Comparison of ENCODE assay signal across 8 cellular contexts in genomic region chr1:84997667-84998600, GRCh38. TPM values are rescaled to one million over a fixed set of nuclear protein-coding genes. Genes with fewer than 3 reads are reported as not detected.
A peak's percentile ranks its signal among the peaks of the same experiment; 100 is the strongest.
DNase-seq lines count a peak whose midpoint lies in the region; ATAC-seq and TF ChIP-seq lines count a peak whose summit lies in the region.

No MANE protein-coding gene starts in this region.

- TF ChIP-seq CTCF in CD14-positive monocyte (IDR thresholded peaks at IDR 0.05), result no peak
- no peak for TF ChIP-seq CTCF in HCT116 (IDR thresholded peaks at IDR 0.05 in 2 of 3, conservative IDR thresholded peaks at IDR 0.05 in 1 of 3; ENCODE audit: borderline replicate concordance in 1 of 3, insufficient read depth in 1 of 3, low read depth in 2 of 3, low read length in 2 of 3)
- TF ChIP-seq CTCF in activated B cell treated with CpG ODN at 0.5 μM for 24 hours (IDR thresholded peaks at IDR 0.05), result no peak
- no peak for TF ChIP-seq CTCF in fibroblast of mammary gland (conservative IDR thresholded peaks at IDR 0.05; ENCODE audit: control insufficient read depth, insufficient read depth, low read depth, low read length)

- H3K9me3 ChIP-seq in HCT116 (ENCODE audit: control insufficient read depth in 1 of 2, insufficient read depth in 1 of 2, low read depth in 1 of 2, low read length in 2 of 2), result no peaks in the 10 kb centered on the region
- H3K9me3 ChIP-seq in neuron (ENCODE audit: low read length), result no peaks in the 10 kb centered on the region

- H3K4me3 Mint-ChIP-seq in CD14-positive monocyte, result peak overlapping the region; percentile 83 to 98
- peak overlapping the region; percentile 85 for H3K4me3 Mint-ChIP-seq in activated B cell treated with CpG ODN at 0.5 μM for 24 hours

- peak overlapping the region; percentile 27; the same call in 1 of the 2 replicates for H3K27ac ChIP-seq in HCT116 (ENCODE audit: low read depth, low read length)

- H3K9me2 ChIP-seq in HCT116 (ENCODE audit: insufficient read depth), result no peaks in the 10 kb centered on the region

- RAD21 ChIA-PET in HCT116 (lab: Charles Lee; ENCODE audit: low non-redundant PET in 1 of 2, low total read pairs in 2 of 2, uncharacterized antibody in 2 of 2, unreplicated experiment in 2 of 2), result no interaction called here

- ATAC-seq in HCT116, result no peak
- ATAC-seq in activated B cell treated with CpG ODN at 0.5 μM for 24 hours (ENCODE audit: low read depth), result no peak
- ATAC-seq in GM19035 (IDR thresholded peaks at IDR 0.05; ENCODE audit: unreplicated experiment), result no peak
- ATAC-seq in HG02610 (IDR thresholded peaks at IDR 0.05; ENCODE audit: unreplicated experiment), result no peak

- H3K27me3 ChIP-seq in HCT116 (ENCODE audit: insufficient read depth, low read length), result no peaks in the 10 kb centered on the region
- peaks cover 64% of the 10 kb centered on the region for H3K27me3 ChIP-seq in neuron (ENCODE audit: insufficient read depth, low read length)

- H3K9me3 Mint-ChIP-seq in CD14-positive monocyte (peaks cover 0 to 8% (median 0%) of the 10 kb centered on the region in 7 donors), activated B cell treated with CpG ODN at 0.5 μM for 24 hours (no peaks in the 10 kb centered on the region)

- H3K36me3 Mint-ChIP-seq in CD14-positive monocyte (peaks cover 4% of the 10 kb centered on the region in 2 donors), activated B cell treated with CpG ODN at 0.5 μM for 24 hours (ENCODE audit: low read depth) (peaks cover 19% of the 10 kb centered on the region)

- peak overlapping the region; percentile 55; the same call in 1 of the 2 replicates for H3K9ac ChIP-seq in HCT116 (ENCODE audit: low read length)

- POLR2A ChIA-PET in HCT116 (lab: Charles Lee) (no interaction called here), activated B cell treated with CpG ODN at 0.5 μM for 24 hours (lab: Charles Lee) (interaction anchor here (0.6 to 1.5 kb wide), 6 partner anchors 29 to 1707 kb away, joined by 3 to 12 read pairs (median 3); partner anchors contain the start of genes C1orf52 and SH3GLB1)

- no peak overlapping the region for H3K27ac Mint-ChIP-seq in CD14-positive monocyte
- peak overlapping the region; percentile 70 for H3K27ac Mint-ChIP-seq in activated B cell treated with CpG ODN at 0.5 μM for 24 hours

- peak overlapping the region; percentile 84 for H3K4me2 ChIP-seq in HCT116 (ENCODE audit: low read length)

- no peak for DNase-seq in CD14-positive monocyte (ENCODE audit: low spot score)
- DNase-seq in HCT116 (ENCODE audit: low read depth, low spot score), result no peak
- no peak for DNase-seq in activated B cell treated with CpG ODN at 0.5 μM for 24 hours
- peak; percentile 16 for DNase-seq in fibroblast of mammary gland (ENCODE audit: low read depth)
- no peak for DNase-seq in foreskin melanocyte

- H3K36me3 ChIP-seq in HCT116 (ENCODE audit: control insufficient read depth in 1 of 2, insufficient read depth in 2 of 2, low read length in 2 of 2) (no peaks in the 10 kb centered on the region), neuron (ENCODE audit: insufficient read depth, low read length) (no peaks in the 10 kb centered on the region)

- H3K4me1 ChIP-seq in HCT116 (ENCODE audit: control insufficient read depth in 1 of 2, insufficient read depth in 2 of 2, low read length in 2 of 2) (peaks cover 3 to 23% of the 10 kb centered on the region in 2 experiments; a peak in 2 of 4 replicates), neuron (ENCODE audit: insufficient read depth, low read length) (peaks cover 18% of the 10 kb centered on the region)

- no peak for TF ChIP-seq RAD21 in HCT116 (IDR thresholded peaks at IDR 0.05; ENCODE audit: low read depth)

- TF ChIP-seq POLR2A in HCT116 (IDR thresholded peaks at IDR 0.05; ENCODE audit: borderline replicate concordance, extremely low read depth, insufficient read depth, insufficient read length), result no peak

- H3K4me3 ChIP-seq in HCT116 (replicated peaks in 1 of 2; ENCODE audit: low read depth in 1 of 2, low read length in 2 of 2) (peak overlapping the region; percentile 56 to 60), fibroblast of mammary gland (ENCODE audit: control insufficient read depth, low read depth, low read length) (peak overlapping the region; percentile 62), neuron (ENCODE audit: low read length) (peak overlapping the region; percentile 45)

- no peak overlapping the region for H2AFZ ChIP-seq in HCT116 (ENCODE audit: low read depth, low read length, poor library complexity, severe bottlenecking)
- peak overlapping the region; percentile 38 for H2AFZ ChIP-seq in neuron (ENCODE audit: low read depth, low read length)

- H3K4me1 Mint-ChIP-seq in CD14-positive monocyte (peaks cover 38% of the 10 kb centered on the region), activated B cell treated with CpG ODN at 0.5 μM for 24 hours (peaks cover 55% of the 10 kb centered on the region)

- CTCF ChIA-PET in HCT116 (lab: Charles Lee) (no interaction called here), activated B cell treated with CpG ODN at 0.5 μM for 24 hours (lab: Charles Lee) (interaction anchor here (1.0 to 1.3 kb wide), 3 partner anchors 29 to 62 kb away, joined by 3 to 10 read pairs (median 9); no protein-coding TSS in a partner anchor)

- peaks cover 30 to 49% (median 44%) of the 10 kb centered on the region in 3 donors for H3K27me3 Mint-ChIP-seq in CD14-positive monocyte (ENCODE audit: low read depth in 3 of 3)
- peaks cover 6% of the 10 kb centered on the region for H3K27me3 Mint-ChIP-seq in activated B cell treated with CpG ODN at 0.5 μM for 24 hours

- no TSS peak for BruUV-seq in HCT116 (replicated peaks; lab: Mats Ljungman, UMichigan)

- intact Hi-C loops in CD14-positive monocyte (cut with micrococcal nuclease), result no loop called here
- intact Hi-C loops in HCT116 (cut with micrococcal nuclease), result no loop called here
- intact Hi-C loops in activated B cell treated with CpG ODN at 0.5 μM for 24 hours (cut with micrococcal nuclease), result loop anchor here (1.0 to 10.0 kb wide), 10 partner anchors 10 to 1619 kb away; partner anchors contain the start of genes BCL10, C1orf52, GNG5 and SPATA1

- no peaks in the 10 kb centered on the region for H4K20me1 ChIP-seq in HCT116 (ENCODE audit: insufficient read depth)

- H3K79me2 ChIP-seq in HCT116 (ENCODE audit: insufficient read depth, low read length), result no peaks in the 10 kb centered on the region

TF ChIP-seq in HCT116, 20 proteins besides CTCF, POLR2A, EP300 and RAD21 (continues in another document):
- TF ChIP-seq EZH2phosphoT487 (IDR thresholded peaks at IDR 0.05; ENCODE audit: borderline replicate concordance) (no peak), ZNF274 (IDR thresholded peaks at IDR 0.05; ENCODE audit: low read depth, low read length) (no peak), YY1 (IDR thresholded peaks at IDR 0.05; ENCODE audit: extremely low read depth, insufficient replicate concordance, low read depth, low read length) (no peak), EGR1 (IDR thresholded peaks at IDR 0.05; ENCODE audit: low read depth) (no peak), ZFX (IDR thresholded peaks at IDR 0.05) (no peak), ELF1 (IDR thresholded peaks at IDR 0.05; ENCODE audit: borderline replicate concordance, low read depth) (no peak), CEBPB (IDR thresholded peaks at IDR 0.05; ENCODE audit: low read depth) (no peak), SP1 (IDR thresholded peaks at IDR 0.05; ENCODE audit: low read depth) (no peak), CBX3 (IDR thresholded peaks at IDR 0.05; ENCODE audit: low read depth) (no peak), JUND (IDR thresholded peaks at IDR 0.05) (no peak), ZBTB33 (IDR thresholded peaks at IDR 0.05; ENCODE audit: extremely low read depth, insufficient replicate concordance, low read length) (no peak), TCF7L2 (IDR thresholded peaks at IDR 0.05; ENCODE audit: borderline replicate concordance, extremely low read depth, insufficient read depth, insufficient read length) (no peak)
- TF ChIP-seq, protein P1, sequence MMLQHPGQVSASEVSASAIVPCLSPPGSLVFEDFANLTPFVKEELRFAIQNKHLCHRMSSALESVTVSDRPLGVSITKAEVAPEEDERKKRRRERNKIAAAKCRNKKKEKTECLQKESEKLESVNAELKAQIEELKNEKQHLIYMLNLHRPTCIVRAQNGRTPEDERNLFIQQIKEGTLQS (IDR thresholded peaks at IDR 0.05), result no peak

RNA-seq across cellular contexts. Expression of gene MCOLN2, which starts 1.0 kb away (rescaled TPM):
- 1 to 10 TPM in 1 of 2 donors, under 1 TPM in 1; 0.51 to 1.1 TPM for polyA plus RNA-seq in CD14-positive monocyte
- total RNA-seq in HCT116 (2021; ENCODE audit: unreplicated experiment) (11.3 TPM), activated B cell treated with CpG ODN at 0.5 μM for 24 hours (60.1 and 80.2 TPM in 2 replicates)
- polyA plus RNA-seq in HCT116 (2012), result 2.8 and 3.6 TPM in 2 replicates

RNA-seq across cellular contexts. Expression of gene MCOLN3, which starts 50.4 kb away (rescaled TPM):
- not detected for polyA plus RNA-seq in CD14-positive monocyte
- total RNA-seq in HCT116 (2021; ENCODE audit: unreplicated experiment) (10.7 TPM), activated B cell treated with CpG ODN at 0.5 μM for 24 hours (0.16 TPM in 1 of 2 replicates, not detected in the other)
- polyA plus RNA-seq in HCT116 (2012), result 4.5 and 7.0 TPM in 2 replicates

Comparison
In these comparisons a context has a peak if more than half of its experiments do, and no peak if none do; other contexts are left out.
1. RNA of gene MCOLN3, which starts 50.4 kb away (total RNA-seq): 10.7 TPM in HCT116 (single experiment); 0.16 TPM in activated B cell treated with CpG ODN at 0.5 μM for 24 hours; every median in the first group is over 10 times any median in the second.
2. Peak in every context shown above with its lines, with median percentiles within 50 percentile points of each other: H3K4me3 ChIP-seq.